In genomic region chr17:4342535-4342934, GRCh38 we compare ENCODE assay signal across 1 cellular context.
TF ChIP-seq lines count a peak whose summit lies in the region.

No MANE protein-coding gene starts in this region.

TF ChIP-seq in GM23338, 12 proteins besides CTCF, POLR2A, EP300 and RAD21 (continued from another document):
- TF ChIP-seq ZNF462 (CRISPR knock-in tag; IDR thresholded peaks at IDR 0.05) (no peak), ZNF331 (CRISPR knock-in tag; IDR thresholded peaks at IDR 0.05; ENCODE audit: low read depth) (no peak), EZH2phosphoT487 (IDR thresholded peaks at IDR 0.05; ENCODE audit: unreplicated experiment) (no peak), REST (IDR thresholded peaks at IDR 0.05; ENCODE audit: unreplicated experiment) (no peak), ZNF114 (CRISPR knock-in tag; IDR thresholded peaks at IDR 0.05) (no peak), EZH2 (IDR thresholded peaks at IDR 0.05; ENCODE audit: low read depth, unreplicated experiment) (no peak), STAT1 (IDR thresholded peaks at IDR 0.05; ENCODE audit: unreplicated experiment) (no peak)
- TF ChIP-seq, protein P1, sequence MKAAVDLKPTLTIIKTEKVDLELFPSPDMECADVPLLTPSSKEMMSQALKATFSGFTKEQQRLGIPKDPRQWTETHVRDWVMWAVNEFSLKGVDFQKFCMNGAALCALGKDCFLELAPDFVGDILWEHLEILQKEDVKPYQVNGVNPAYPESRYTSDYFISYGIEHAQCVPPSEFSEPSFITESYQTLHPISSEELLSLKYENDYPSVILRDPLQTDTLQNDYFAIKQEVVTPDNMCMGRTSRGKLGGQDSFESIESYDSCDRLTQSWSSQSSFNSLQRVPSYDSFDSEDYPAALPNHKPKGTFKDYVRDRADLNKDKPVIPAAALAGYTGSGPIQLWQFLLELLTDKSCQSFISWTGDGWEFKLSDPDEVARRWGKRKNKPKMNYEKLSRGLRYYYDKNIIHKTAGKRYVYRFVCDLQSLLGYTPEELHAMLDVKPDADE (IDR thresholded peaks at IDR 0.05): no peak
TF ChIP-seq in GM23338: peak in this region for 0.
